In the genomic region with DNA sequence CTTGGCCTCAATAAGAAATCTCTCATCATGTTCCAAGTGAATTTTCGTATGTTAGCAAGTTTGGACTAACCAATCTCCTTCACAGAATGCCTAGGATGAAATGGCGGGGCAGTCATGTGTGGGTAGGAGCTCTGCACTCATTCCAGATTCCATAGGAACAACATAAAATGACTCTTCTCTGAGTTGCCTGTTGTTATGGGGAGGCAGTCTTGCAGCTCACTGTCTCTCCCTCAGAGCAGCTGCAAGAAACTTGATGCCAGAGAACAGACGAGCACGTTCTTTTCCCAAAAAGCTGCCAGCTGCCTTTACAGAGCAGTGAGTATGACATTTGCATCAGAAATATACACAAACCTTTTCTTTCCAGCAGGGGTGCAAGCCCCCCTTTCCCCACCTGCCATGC, we compare ENCODE assay signal across 21 cellular contexts. TPM values are rescaled to one million over a fixed set of nuclear protein-coding genes. Genes with fewer than 3 reads are reported as not detected.
DNase-seq lines count a peak whose midpoint lies in the region; ATAC-seq, FAIRE-seq and TF ChIP-seq lines count a peak whose summit lies in the region.
"Had no signal": no experiment of that assay in that cellular context is flagged by ENCODE, and none has a peak within 500 bp of the region (broad histone marks: within the 10 kb centered on the region; RNA-seq: fewer than 3 reads in every experiment).

No MANE protein-coding gene starts in this region.

- peaks cover 40% of the 10 kb centered on the region for H3K4me1 Mint-ChIP-seq in brain
- H3K4me1 Mint-ChIP-seq: activated CD4-positive, alpha-beta memory T cell treated with anti-CD3 and anti-CD28 coated beads, Interleukin-2, amount 10 ng/mL, durations not matched to agents 7 days and 5 days had no signal

- H3K9me3 Mint-ChIP-seq in brain = peaks cover 0 to 3% (median 0%) of the 10 kb centered on the region in 5 experiments
- H3K9me3 Mint-ChIP-seq: activated CD4-positive, alpha-beta memory T cell treated with anti-CD3 and anti-CD28 coated beads, Interleukin-2, amount 10 ng/mL, durations not matched to agents 7 days and 5 days; activated T-cell treated with anti-CD3 and anti-CD28 coated beads, Interleukin-2, amount 50 U/mL, for 72 hours had no signal

- H3K4me1 ChIP-seq in lower lobe of right lung = no peaks in the 10 kb centered on the region
- H3K4me1 ChIP-seq: testis had no signal

- H3K36me3 Mint-ChIP-seq in brain = peaks cover 40% of the 10 kb centered on the region

- H3K36me3 ChIP-seq in lower lobe of right lung = no peaks in the 10 kb centered on the region

- DNase-seq in AG08395 (ENCODE audit: low spot score) (peak; percentile 27), GM04503 (ENCODE audit: low read depth) (peak; percentile 6), lower lobe of right lung (no peak), RCC 7860 (ENCODE audit: low spot score) (no peak), cerebellum (ENCODE audit: low spot score) (no peak), iPS-NIHi11 (ENCODE audit: low spot score) (no peak)
- DNase-seq in stimulated activated CD4-positive, alpha-beta T cell treated with anti-CD3 and anti-CD28 coated beads, Interleukin-1b, Interleukin-23, amount 100 ng/mL, for 48 hours = no peak
- DNase-seq: activated CD4-positive, alpha-beta memory T cell treated with anti-CD3 and anti-CD28 coated beads, Interleukin-2, amount 10 ng/mL, durations not matched to agents 7 days and 5 days; activated T-cell treated with anti-CD3 and anti-CD28 coated beads, Interleukin-2, amount 50 U/mL, for 72 hours; cerebellar nuclear complex; glutamatergic neuron; mesendoderm; NCI-H1930; NCI-H774; retina; RPMI8226; T-helper 1 cell; testis had no signal

- ATAC-seq in lower lobe of right lung = no peak
- ATAC-seq: activated T-cell treated with anti-CD3 and anti-CD28 coated beads, Interleukin-2, amount 50 U/mL, for 72 hours had no signal

- H3K4me3 Mint-ChIP-seq in brain = peak overlapping the region in 2 of 5 experiments; percentile 50 to 67
- H3K4me3 Mint-ChIP-seq: activated CD4-positive, alpha-beta memory T cell treated with anti-CD3 and anti-CD28 coated beads, Interleukin-2, amount 10 ng/mL, durations not matched to agents 7 days and 5 days; activated T-cell treated with anti-CD3 and anti-CD28 coated beads, Interleukin-2, amount 50 U/mL, for 72 hours had no signal

- peak overlapping the region in 4 of 5 experiments; percentile 51 to 96 (median 82) for H3K27ac Mint-ChIP-seq in brain
- H3K27ac Mint-ChIP-seq: activated CD4-positive, alpha-beta memory T cell treated with anti-CD3 and anti-CD28 coated beads, Interleukin-2, amount 10 ng/mL, durations not matched to agents 7 days and 5 days; activated T-cell treated with anti-CD3 and anti-CD28 coated beads, Interleukin-2, amount 50 U/mL, for 72 hours had no signal

- intact Hi-C loops in lower lobe of right lung (cut with DNase I) = no loop called here

- TF ChIP-seq CTCF in brain (conservative IDR thresholded peaks at IDR 0.05) = no peak
- TF ChIP-seq CTCF in lower lobe of right lung (IDR thresholded peaks at IDR 0.05) = no peak

- peaks cover 6% of the 10 kb centered on the region for H3K27me3 Mint-ChIP-seq in brain

- H3K4me3 ChIP-seq in lower lobe of right lung = peak overlapping the region; percentile 11
- H3K4me3 ChIP-seq: testis had no signal

- FAIRE-seq in RCC 7860 (lab: Jason Lieb, UNC) = no peak

- no peaks in the 10 kb centered on the region for H3K27me3 ChIP-seq in lower lobe of right lung (ENCODE audit: low read depth)
- H3K27me3 ChIP-seq: testis had no signal

- H3K9me3 ChIP-seq in lower lobe of right lung = no peaks in the 10 kb centered on the region
- H3K9me3 ChIP-seq: testis had no signal

- H3K27ac ChIP-seq in lower lobe of right lung = no peak overlapping the region
- H3K27ac ChIP-seq: VCaP had no signal

RNA-seq across cellular contexts. Expression of gene SPATA12, which starts 34.1 kb away (rescaled TPM):
- not detected for polyA plus RNA-seq in brain (ENCODE audit: insufficient read depth, low read depth, low replicate concordance)
- total RNA-seq in lower lobe of right lung (0.15 TPM), cerebellum (not detected)
- total RNA-seq: activated CD4-positive, alpha-beta memory T cell treated with anti-CD3 and anti-CD28 coated beads, Interleukin-2, amount 10 ng/mL, durations not matched to agents 7 days and 5 days; activated T-cell treated with anti-CD3 and anti-CD28 coated beads, Interleukin-2, amount 50 U/mL, for 72 hours had no signal
- polyA plus RNA-seq: BJ had no signal

Comparison
In these comparisons a context has a peak if more than half of its experiments do, and no peak if none do; other contexts are left out.
1. DNase-seq: peak in AG08395 (single experiment) and GM04503 (single experiment); none in lower lobe of right lung (single experiment), RCC 7860 (single experiment), cerebellum (single experiment), stimulated activated CD4-positive, alpha-beta T cell treated with anti-CD3 and anti-CD28 coated beads, Interleukin-1b, Interleukin-23, amount 100 ng/mL, for 48 hours (single experiment) and iPS-NIHi11 (single experiment).